ENCODE assay signal across 30 cellular contexts in the genomic region with DNA sequence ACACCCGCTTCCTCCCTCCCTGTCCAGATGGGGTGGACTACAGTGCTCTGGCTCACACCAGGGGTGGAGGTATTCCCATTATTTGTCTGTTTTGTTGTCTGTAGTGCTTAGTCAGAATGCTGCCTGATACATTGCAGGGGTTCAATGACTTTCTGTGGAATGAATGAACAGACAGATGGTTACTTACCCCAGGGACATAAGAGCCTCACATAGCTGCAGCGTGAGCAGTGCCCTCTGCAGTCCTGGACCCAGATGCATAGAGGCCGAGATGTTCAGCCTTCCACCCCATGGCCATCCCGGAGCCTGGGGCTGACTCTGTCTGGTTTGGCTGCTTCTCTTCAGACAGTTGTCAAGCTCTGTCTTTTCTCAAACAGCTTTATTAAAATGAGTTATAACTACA. TPM values are rescaled to one million over a fixed set of nuclear protein-coding genes. Genes with fewer than 3 reads are reported as not detected.
A peak's percentile ranks its signal among the peaks of the same experiment; 100 is the strongest.
DNase-seq lines count a peak whose midpoint lies in the region; ATAC-seq and TF ChIP-seq lines count a peak whose summit lies in the region.
"Had no signal": no experiment of that assay in that cellular context is flagged by ENCODE, and none has a peak within 500 bp of the region (broad histone marks: within the 10 kb centered on the region; RNA-seq: fewer than 3 reads in every experiment).

No MANE protein-coding gene starts in this region.

- H3K4me3 Mint-ChIP-seq in nephron = no peak overlapping the region
- H3K4me3 Mint-ChIP-seq in type B pancreatic cell = no peak overlapping the region
- H3K4me3 Mint-ChIP-seq: nephron progenitor cell; T-helper 2 cell treated with Interferon-gamma antibody and Interleukin-4, amounts not matched to agents 5 μg/mL and 100 μg/mL, for 36 hours had no signal

- H3K27ac Mint-ChIP-seq in nephron (peak overlapping the region in 2 of 3 experiments; percentile 83 to 94), type B pancreatic cell (peak overlapping the region; percentile 26)
- H3K27ac Mint-ChIP-seq: activated T-helper 2 cell treated with anti-CD3 and anti-CD28 coated beads, Interferon-gamma antibody, Interleukin-2, Interleukin-4, amounts not matched to agents 10 μg/mL and 5 μg/mL and 100 μg/mL, durations not matched to agents 14 hours and 24 hours and 36 hours; T-helper 2 cell treated with Interferon-gamma antibody and Interleukin-4, amounts not matched to agents 5 μg/mL and 100 μg/mL, for 36 hours had no signal

- TF ChIP-seq CTCF in SK-N-SH (IDR thresholded peaks at IDR 0.05) (no peak), choroid plexus epithelial cell (conservative IDR thresholded peaks at IDR 0.05; ENCODE audit: low read depth, low read length) (peak; percentile 7), nephron (IDR thresholded peaks at IDR 0.05; ENCODE audit: unreplicated experiment in 3 of 3) (no peak), type B pancreatic cell (conservative IDR thresholded peaks at IDR 0.05) (no peak)

- H3K27me3 ChIP-seq in SK-N-SH (ENCODE audit: insufficient read depth) = no peaks in the 10 kb centered on the region
- H3K27me3 ChIP-seq: gastrocnemius medialis, uterus had no signal

- H3K9me2 ChIP-seq in SK-N-SH = no peaks in the 10 kb centered on the region

- ATAC-seq in SK-N-SH treated with all-trans-retinoic acid at 6 μM for 48 hours (peak; percentile 64), GM18520 (IDR thresholded peaks at IDR 0.05; ENCODE audit: unreplicated experiment) (no peak)
- ATAC-seq: gastrocnemius medialis, K562, lower lobe of right lung had no signal

- no peak overlapping the region for H3K4me3 ChIP-seq in SK-N-SH (ENCODE audit: low read depth in 2 of 2, low read length in 1 of 2)
- no peak overlapping the region for H3K4me3 ChIP-seq in choroid plexus epithelial cell (ENCODE audit: low read depth, low read length)
- H3K4me3 ChIP-seq: gastrocnemius medialis, K562, lower lobe of right lung, mucosa of descending colon, skin epidermis, uterus had no signal

- POLR2A ChIA-PET in SK-N-SH (lab: Yijun Ruan, JAX) = no interaction called here

- no peaks in the 10 kb centered on the region for H3K27me3 Mint-ChIP-seq in nephron (ENCODE audit: low read depth)
- no peaks in the 10 kb centered on the region for H3K27me3 Mint-ChIP-seq in type B pancreatic cell

- no peak overlapping the region for H3K9ac ChIP-seq in SK-N-SH

- TF ChIP-seq RAD21 in SK-N-SH (IDR thresholded peaks at IDR 0.05; ENCODE audit: low read length) = no peak

- no peak overlapping the region for H3K4me2 ChIP-seq in SK-N-SH

- TF ChIP-seq EP300 in SK-N-SH (IDR thresholded peaks at IDR 0.05; ENCODE audit: borderline replicate concordance in 1 of 2, low read depth in 1 of 2, low read length in 1 of 2) = no peak

- H3K36me3 Mint-ChIP-seq in nephron (ENCODE audit: low read depth) (no peaks in the 10 kb centered on the region), type B pancreatic cell (no peaks in the 10 kb centered on the region)

- no peaks in the 10 kb centered on the region for H4K20me1 ChIP-seq in SK-N-SH (ENCODE audit: insufficient read depth)

- no peaks in the 10 kb centered on the region for H3K79me2 ChIP-seq in SK-N-SH (ENCODE audit: insufficient read depth)

- H3K9me3 Mint-ChIP-seq in nephron (no peaks in the 10 kb centered on the region), type B pancreatic cell (no peaks in the 10 kb centered on the region)
- H3K9me3 Mint-ChIP-seq: activated T-helper 2 cell treated with anti-CD3 and anti-CD28 coated beads, Interferon-gamma antibody, Interleukin-2, Interleukin-4, amounts not matched to agents 10 μg/mL and 5 μg/mL and 100 μg/mL, durations not matched to agents 14 hours and 24 hours and 36 hours; nephron progenitor cell; T-helper 2 cell treated with Interferon-gamma antibody and Interleukin-4, amounts not matched to agents 5 μg/mL and 100 μg/mL, for 36 hours had no signal

- H2AFZ ChIP-seq in SK-N-SH (ENCODE audit: low read depth) = no peak overlapping the region

- H3K27ac ChIP-seq in SK-N-SH (ENCODE audit: low read depth in 2 of 2, low read length in 1 of 2) = no peak overlapping the region; a peak in 1 of 4 replicates
- H3K27ac ChIP-seq: gastrocnemius medialis, lower lobe of right lung, skin epidermis had no signal

- CTCF ChIA-PET in SK-N-SH (lab: Yijun Ruan, JAX) = interaction anchor here (1.2 to 1.5 kb wide), 2 partner anchors 13 to 252 kb away, joined by 3 to 5 read pairs; partner anchors contain the start of gene F3

- no peaks in the 10 kb centered on the region for H3F3A ChIP-seq in SK-N-SH (replicated peaks; ENCODE audit: insufficient read depth)

- no peaks in the 10 kb centered on the region for H3K36me3 ChIP-seq in SK-N-SH (replicated peaks in 1 of 2; ENCODE audit: control insufficient read depth in 1 of 2, insufficient read depth in 2 of 2, low read length in 1 of 2)
- H3K36me3 ChIP-seq: gastrocnemius medialis, lower lobe of right lung, uterus had no signal

- H3K4me1 ChIP-seq in SK-N-SH (ENCODE audit: control insufficient read depth in 1 of 2, insufficient read depth in 2 of 2, low read depth in 1 of 2, low read length in 1 of 2) = peaks cover 0 to 35% of the 10 kb centered on the region in 2 experiments; a peak in 1 of 4 replicates
- H3K4me1 ChIP-seq: gastrocnemius medialis, uterus had no signal

- DNase-seq in SK-N-SH (no peak), choroid plexus epithelial cell (ENCODE audit: low read depth) (no peak), type B pancreatic cell (ENCODE audit: extremely low spot score, unreplicated experiment) (no peak), NCI-H1436 treated with DMSO at 0.1 percent for 48 hours (lab: John Stamatoyannopoulos, UW) (no peak), dedifferentiated amniotic fluid mesenchymal stem cell (ENCODE audit: extremely low spot score) (no peak)
- DNase-seq: activated CD4-positive, alpha-beta T cell treated with anti-CD3 and anti-CD28 coated beads for 48 hours; activated CD8-positive, alpha-beta memory T cell treated with anti-CD3 and anti-CD28 coated beads for 24 hours; activated naive CD4-positive, alpha-beta T cell treated with anti-CD3 and anti-CD28 coated beads, Interleukin-2, amount 50 U/mL, for 16 hours; activated T-cell treated with anti-CD3 and anti-CD28 coated beads for 4 hours; amniotic stem cell; Calu3; DND-41; gastrocnemius medialis; hippocampal formation; lower lobe of right lung; NCI-H1105 treated with DMSO at 0.1 percent for 48 hours; nephron progenitor cell; NK-92 treated with Interleukin-12 subunit alpha and Interleukin-12 subunit beta, amount 100 ng/mL, for 24 hours; retina; SHP77; stimulated activated naive CD4-positive, alpha-beta T cell treated with Interleukin-2 at 50 U/mL for 16 hours; uterus had no signal

- H3K9me3 ChIP-seq in SK-N-SH = no peaks in the 10 kb centered on the region
- H3K9me3 ChIP-seq: gastrocnemius medialis, lower lobe of right lung, mucosa of descending colon, uterus had no signal

- WGBS in SK-N-SH (ENCODE audit: low lambda C conversion rate) = 94% methylated on average over 2 of the region's 4 CpGs

- H3K4me1 Mint-ChIP-seq in nephron (peaks cover 61% of the 10 kb centered on the region), type B pancreatic cell (ENCODE audit: unreplicated experiment) (peaks cover 53% of the 10 kb centered on the region)

TF ChIP-seq in SK-N-SH treated with all-trans-retinoic acid at 6 μM for 48 hours, 23 proteins besides CTCF, POLR2A, EP300 and RAD21 (continues in another document):
- no peak for TF ChIP-seq OSR1 (CRISPR knock-in tag; IDR thresholded peaks at IDR 0.05)
- TF ChIP-seq BACH2 (CRISPR knock-in tag; IDR thresholded peaks at IDR 0.05; ENCODE audit: borderline replicate concordance) = no peak
- TF ChIP-seq ZFP30 (CRISPR knock-in tag; IDR thresholded peaks at IDR 0.05) = no peak
- TF ChIP-seq ARNTL (CRISPR knock-in tag; IDR thresholded peaks at IDR 0.05; ENCODE audit: borderline replicate concordance, low read depth) = no peak
- no peak for TF ChIP-seq ESRRG (CRISPR knock-in tag; IDR thresholded peaks at IDR 0.05)

TF ChIP-seq in SK-N-SH, 30 proteins besides CTCF, POLR2A, EP300 and RAD21 (continues in another document):
- TF ChIP-seq, protein P1, sequence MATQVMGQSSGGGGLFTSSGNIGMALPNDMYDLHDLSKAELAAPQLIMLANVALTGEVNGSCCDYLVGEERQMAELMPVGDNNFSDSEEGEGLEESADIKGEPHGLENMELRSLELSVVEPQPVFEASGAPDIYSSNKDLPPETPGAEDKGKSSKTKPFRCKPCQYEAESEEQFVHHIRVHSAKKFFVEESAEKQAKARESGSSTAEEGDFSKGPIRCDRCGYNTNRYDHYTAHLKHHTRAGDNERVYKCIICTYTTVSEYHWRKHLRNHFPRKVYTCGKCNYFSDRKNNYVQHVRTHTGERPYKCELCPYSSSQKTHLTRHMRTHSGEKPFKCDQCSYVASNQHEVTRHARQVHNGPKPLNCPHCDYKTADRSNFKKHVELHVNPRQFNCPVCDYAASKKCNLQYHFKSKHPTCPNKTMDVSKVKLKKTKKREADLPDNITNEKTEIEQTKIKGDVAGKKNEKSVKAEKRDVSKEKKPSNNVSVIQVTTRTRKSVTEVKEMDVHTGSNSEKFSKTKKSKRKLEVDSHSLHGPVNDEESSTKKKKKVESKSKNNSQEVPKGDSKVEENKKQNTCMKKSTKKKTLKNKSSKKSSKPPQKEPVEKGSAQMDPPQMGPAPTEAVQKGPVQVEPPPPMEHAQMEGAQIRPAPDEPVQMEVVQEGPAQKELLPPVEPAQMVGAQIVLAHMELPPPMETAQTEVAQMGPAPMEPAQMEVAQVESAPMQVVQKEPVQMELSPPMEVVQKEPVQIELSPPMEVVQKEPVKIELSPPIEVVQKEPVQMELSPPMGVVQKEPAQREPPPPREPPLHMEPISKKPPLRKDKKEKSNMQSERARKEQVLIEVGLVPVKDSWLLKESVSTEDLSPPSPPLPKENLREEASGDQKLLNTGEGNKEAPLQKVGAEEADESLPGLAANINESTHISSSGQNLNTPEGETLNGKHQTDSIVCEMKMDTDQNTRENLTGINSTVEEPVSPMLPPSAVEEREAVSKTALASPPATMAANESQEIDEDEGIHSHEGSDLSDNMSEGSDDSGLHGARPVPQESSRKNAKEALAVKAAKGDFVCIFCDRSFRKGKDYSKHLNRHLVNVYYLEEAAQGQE (IDR thresholded peaks at IDR 0.05; ENCODE audit: low read depth, low read length) = no peak
- TF ChIP-seq RCOR1 (IDR thresholded peaks at IDR 0.05; ENCODE audit: low read length) = no peak
- TF ChIP-seq SIN3A (IDR thresholded peaks at IDR 0.05; ENCODE audit: borderline replicate concordance, low read depth, low read length) = no peak
- TF ChIP-seq TEAD4 (IDR thresholded peaks at IDR 0.05; ENCODE audit: borderline replicate concordance, insufficient read depth) = no peak

RNA-seq across cellular contexts. Expression of gene F3, which starts 13.1 kb away (rescaled TPM):
- polyA plus RNA-seq in SK-N-SH (2012; rRNA removed) = 1.8 and 2.5 TPM in 2 replicates
- polyA plus RNA-seq in SK-N-SH (2012; cell fraction: cytosol; rRNA removed) = 2.3 and 2.4 TPM in 2 replicates
- 2.8 and 3.6 TPM in 2 replicates for polyA plus RNA-seq in SK-N-SH (2012; cell fraction: nucleus; rRNA removed)
- 102 and 207 TPM in 2 replicates for total RNA-seq in type B pancreatic cell (ENCODE audit: low replicate concordance)
